1 cellular context compared by ENCODE assay signal in the genomic region with DNA sequence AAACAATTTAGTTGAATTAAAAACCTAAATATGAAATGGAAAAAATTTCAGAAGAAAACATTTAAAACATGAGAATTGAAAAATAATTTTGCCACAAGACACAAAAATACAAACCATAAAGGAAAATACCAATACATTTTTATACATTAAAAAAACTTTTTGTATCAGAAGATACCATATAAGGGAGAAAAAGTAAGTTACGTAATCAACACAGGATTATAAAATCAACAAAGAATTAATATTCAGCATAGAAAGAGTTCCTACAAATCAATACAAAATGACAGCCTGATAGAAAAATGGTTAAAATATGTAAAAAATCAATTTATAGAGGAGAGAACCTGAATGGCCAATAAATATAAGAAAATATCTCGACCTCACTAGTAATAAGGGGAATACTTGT.
TF ChIP-seq lines count a peak whose summit lies in the region.

No MANE protein-coding gene starts in this region.

TF ChIP-seq in IMR-90, 13 proteins besides CTCF, POLR2A, EP300 and RAD21:
- TF ChIP-seq CEBPB (IDR thresholded peaks at IDR 0.05; ENCODE audit: low read depth, low read length) (peak; percentile 48), FOS (IDR thresholded peaks at IDR 0.05; ENCODE audit: low read depth, low read length) (no peak), RFX5 (IDR thresholded peaks at IDR 0.05; ENCODE audit: low read depth, low read length) (no peak), MAFK (IDR thresholded peaks at IDR 0.05; ENCODE audit: low read depth, low read length) (no peak)
